Comparison of ENCODE assay signal across 11 cellular contexts in genomic region chr9:33229359-33230120, GRCh38. TPM values are rescaled to one million over a fixed set of nuclear protein-coding genes. Genes with fewer than 3 reads are reported as not detected.
DNase-seq lines count a peak whose midpoint lies in the region; TF ChIP-seq lines count a peak whose summit lies in the region.
"Had no signal": no experiment of that assay in that cellular context is flagged by ENCODE, and none has a peak within 500 bp of the region (broad histone marks: within the 10 kb centered on the region; RNA-seq: fewer than 3 reads in every experiment).

No MANE protein-coding gene starts in this region.

- peak; percentile 90 for DNase-seq in HPDE6-E6E7 (ENCODE audit: extremely low spot score)
- DNase-seq in NCI-H226, result peak; percentile 69
- DNase-seq in epithelial cell of esophagus (ENCODE audit: low read depth), result peak; percentile 99
- DNase-seq in smooth muscle cell (lab: John Stamatoyannopoulos, UW; ENCODE audit: unreplicated experiment), result no peak
- DNase-seq in SKM-1 (lab: John Stamatoyannopoulos, UW; ENCODE audit: unreplicated experiment), result no peak
- no peak for DNase-seq in osteoblast (ENCODE audit: insufficient read length, low spot score, missing footprints)
- no peak for DNase-seq in effector memory CD4-positive, alpha-beta T cell
- DNase-seq: activated naive CD4-positive, alpha-beta T cell; foreskin fibroblast had no signal

- TF ChIP-seq CTCF in epithelial cell of esophagus (IDR thresholded peaks at IDR 0.05; ENCODE audit: insufficient read depth, low read depth, low read length, missing control alignments), result peak; percentile 93
- peak; percentile 22 for TF ChIP-seq CTCF in smooth muscle cell (IDR thresholded peaks at IDR 0.05; ENCODE audit: borderline replicate concordance, insufficient read depth, poor library complexity, severe bottlenecking)
- TF ChIP-seq CTCF in osteoblast (IDR thresholded peaks at IDR 0.05; ENCODE audit: extremely low read depth, low read depth, low read length), result no peak

- H3K27ac ChIP-seq in smooth muscle cell (ENCODE audit: low read depth) (no peak overlapping the region), osteoblast (ENCODE audit: low read depth, low read length) (no peak overlapping the region)
- H3K27ac ChIP-seq in effector memory CD4-positive, alpha-beta T cell (ENCODE audit: insufficient read depth, low read length, poor library complexity, severe bottlenecking), result no peak overlapping the region
- H3K27ac ChIP-seq: neural progenitor cell had no signal

- no peaks in the 10 kb centered on the region for H3F3A ChIP-seq in smooth muscle cell (ENCODE audit: low read depth)

- 86% methylated on average over 9 of the region's 9 CpGs for WGBS in smooth muscle cell (ENCODE audit: low lambda C conversion rate)

- H4K20me1 ChIP-seq in smooth muscle cell (ENCODE audit: low read depth), result no peaks in the 10 kb centered on the region
- H4K20me1 ChIP-seq in osteoblast (ENCODE audit: insufficient read depth, low read length), result no peaks in the 10 kb centered on the region

- H3K4me2 ChIP-seq in smooth muscle cell (no peak overlapping the region), osteoblast (ENCODE audit: insufficient read depth, low read length) (no peak overlapping the region)
- H3K4me2 ChIP-seq: neural progenitor cell had no signal

- H3K36me3 ChIP-seq in smooth muscle cell (ENCODE audit: low read depth) (no peaks in the 10 kb centered on the region), osteoblast (ENCODE audit: insufficient read depth, low read length) (no peaks in the 10 kb centered on the region)
- no peaks in the 10 kb centered on the region for H3K36me3 ChIP-seq in effector memory CD4-positive, alpha-beta T cell (ENCODE audit: control insufficient read depth, insufficient read depth, low read length)
- H3K36me3 ChIP-seq: neural progenitor cell had no signal

- H3K79me2 ChIP-seq in smooth muscle cell (ENCODE audit: low read depth) (no peaks in the 10 kb centered on the region), osteoblast (ENCODE audit: insufficient read depth, low read length) (no peaks in the 10 kb centered on the region)

- H3K9me3 ChIP-seq in smooth muscle cell (replicated peaks; ENCODE audit: low read depth) (no peaks in the 10 kb centered on the region), osteoblast (ENCODE audit: low read depth, low read length) (no peaks in the 10 kb centered on the region)
- H3K9me3 ChIP-seq in effector memory CD4-positive, alpha-beta T cell (ENCODE audit: control insufficient read depth, low read length), result no peaks in the 10 kb centered on the region

- H2AFZ ChIP-seq in smooth muscle cell (ENCODE audit: low read depth) (no peak overlapping the region), osteoblast (ENCODE audit: low read length) (no peak overlapping the region)
- H2AFZ ChIP-seq: neural progenitor cell had no signal

- no peaks in the 10 kb centered on the region for H3K4me1 ChIP-seq in smooth muscle cell (ENCODE audit: low read depth)
- H3K4me1 ChIP-seq in osteoblast (ENCODE audit: insufficient read depth, low read length), result peaks cover 16% of the 10 kb centered on the region
- peaks cover 8% of the 10 kb centered on the region for H3K4me1 ChIP-seq in effector memory CD4-positive, alpha-beta T cell (ENCODE audit: control insufficient read depth, insufficient read depth, low read length, poor library complexity, severe bottlenecking)
- H3K4me1 ChIP-seq: neural progenitor cell had no signal

- H3K4me3 ChIP-seq in epithelial cell of esophagus (ENCODE audit: low read length) (no peak overlapping the region), smooth muscle cell (no peak overlapping the region), osteoblast (ENCODE audit: insufficient read depth, low read length) (no peak overlapping the region)
- H3K4me3 ChIP-seq in effector memory CD4-positive, alpha-beta T cell (ENCODE audit: insufficient read depth, low read depth, low read length, poor library complexity, severe bottlenecking), result no peak overlapping the region
- H3K4me3 ChIP-seq: neural progenitor cell had no signal

- H3K27me3 ChIP-seq in smooth muscle cell (ENCODE audit: low read depth), result no peaks in the 10 kb centered on the region
- no peaks in the 10 kb centered on the region for H3K27me3 ChIP-seq in osteoblast (ENCODE audit: insufficient read depth, low read length)
- no peaks in the 10 kb centered on the region for H3K27me3 ChIP-seq in effector memory CD4-positive, alpha-beta T cell (replicated peaks; ENCODE audit: control insufficient read depth, insufficient read depth, low read length, poor library complexity, severe bottlenecking)

- no peak overlapping the region for H3K9ac ChIP-seq in smooth muscle cell (ENCODE audit: low read depth)
- H3K9ac ChIP-seq: neural progenitor cell had no signal

RNA-seq across cellular contexts. Expression of gene SPINK4, which starts 10.4 kb away (rescaled TPM):
- total RNA-seq in smooth muscle cell (not detected in 2 replicates), osteoblast (not detected in 2 replicates)
- polyA plus RNA-seq in smooth muscle cell, result not detected in 2 replicates
- total RNA-seq: SK-MEL-5 had no signal

RNA-seq across cellular contexts. Expression of gene BAG1, which starts 35.0 kb away (rescaled TPM):
- total RNA-seq in smooth muscle cell (34.1 and 39.9 TPM in 2 replicates), osteoblast (29.3 and 35.9 TPM in 2 replicates)
- polyA plus RNA-seq in smooth muscle cell, result 43.3 and 56.4 TPM in 2 replicates

RNA-seq across cellular contexts. Expression of gene CHMP5, which starts 35.3 kb away (rescaled TPM):
- total RNA-seq in smooth muscle cell (112 and 124 TPM in 2 replicates), osteoblast (71.0 and 71.7 TPM in 2 replicates)
- 85.9 and 99.3 TPM in 2 replicates for polyA plus RNA-seq in smooth muscle cell

Comparison
In these comparisons a context has a peak if more than half of its experiments do, and no peak if none do; other contexts are left out.
1. DNase-seq: peak in HPDE6-E6E7 (single experiment), NCI-H226 (single experiment) and epithelial cell of esophagus (single experiment); none in smooth muscle cell (single experiment), SKM-1 (single experiment), osteoblast (single experiment) and effector memory CD4-positive, alpha-beta T cell (0 of 3).